In genomic region chrX:104156630-104157529, GRCh38 we compare ENCODE assay signal across 8 cellular contexts. TPM values are rescaled to one million over a fixed set of nuclear protein-coding genes. Genes with fewer than 3 reads are reported as not detected.
DNase-seq lines count a peak whose midpoint lies in the region; ATAC-seq and TF ChIP-seq lines count a peak whose summit lies in the region.

A gene with protein sequence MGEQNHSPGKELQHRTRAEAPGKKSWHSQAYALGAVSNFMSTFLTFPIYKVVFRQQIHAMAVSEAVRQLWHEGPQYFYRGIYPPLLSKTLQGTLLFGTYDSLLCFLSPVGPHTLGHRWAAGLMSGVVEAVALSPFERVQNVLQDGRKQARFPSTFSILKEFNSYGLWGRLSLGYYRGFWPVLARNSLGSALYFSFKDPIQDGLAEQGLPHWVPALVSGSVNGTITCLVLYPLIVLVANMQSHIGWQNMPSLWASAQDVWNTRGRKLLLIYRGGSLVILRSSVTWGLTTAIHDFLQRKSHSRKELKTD (minus strand): TSS chrX:104157009. CDS start chrX:104105257, 51,752 bp downstream.

- TF ChIP-seq CTCF in endothelial cell (IDR thresholded peaks at IDR 0.05; ENCODE audit: unreplicated experiment): no peak

- no peaks in the 10 kb centered on the region for H3K9me3 Mint-ChIP-seq in endothelial cell (ENCODE audit: unreplicated experiment)

- H3K27ac Mint-ChIP-seq in endothelial cell (ENCODE audit: unreplicated experiment): peak within 1 kb of the TSS; percentile 99

- peak within 1 kb of the TSS; percentile 97 for H3K4me3 Mint-ChIP-seq in endothelial cell (ENCODE audit: unreplicated experiment)

- H3K27me3 Mint-ChIP-seq in endothelial cell (ENCODE audit: unreplicated experiment): peaks cover 4% of the 10 kb centered on the region

- peaks cover 4% of the 10 kb centered on the region for H3K4me1 Mint-ChIP-seq in endothelial cell (ENCODE audit: unreplicated experiment)

- H3K36me3 Mint-ChIP-seq in endothelial cell (ENCODE audit: low read depth, unreplicated experiment): no peaks in the 10 kb centered on the region

- peak; percentile 89 for ATAC-seq in GM21360 (IDR thresholded peaks at IDR 0.05; ENCODE audit: unreplicated experiment)

- DNase-seq in COLO829 (ENCODE audit: low spot score) (peak; percentile 67), HT-29 (ENCODE audit: low spot score) (peak; percentile 77), NOMO-1 treated with DMSO at 0.1 percent for 48 hours (lab: John Stamatoyannopoulos, UW; ENCODE audit: unreplicated experiment) (peak; percentile 90), endothelial cell (ENCODE audit: low spot score) (peak; percentile 67), midbrain (lab: John Stamatoyannopoulos, UW) (peak; percentile 84)
- peak; percentile 39 for DNase-seq in activated CD8-positive, alpha-beta memory T cell treated with anti-CD3 and anti-CD28 coated beads, Interleukin-2, amount 50 U/mL, for 24 hours (ENCODE audit: extremely low read depth)
- peak; percentile 43 to 51 for DNase-seq in stimulated activated CD8-positive, alpha-beta memory T cell treated with anti-CD3 and anti-CD28 coated beads, Interleukin-2, amount 100 ng/mL, for 1 hour (ENCODE audit: low read depth in 2 of 2)

RNA-seq across cellular contexts. Expression of the gene that starts here (rescaled TPM):
- total RNA-seq in HT-29 (2014; rRNA removed; shearing (Covaris generic)): 6.5 and 7.4 TPM in 2 replicates
- 4.4 TPM for total RNA-seq in endothelial cell (ENCODE audit: unreplicated experiment)

Comparison
In these comparisons a context has a peak if more than half of its experiments do, and no peak if none do; other contexts are left out.
1. Peak in every context shown above with its lines: DNase-seq and ATAC-seq.
2. DNase-seq: peak in every context shown above with its lines; median percentile 90 in NOMO-1 treated with DMSO at 0.1 percent for 48 hours; 84 in midbrain; 77 in HT-29; 67 in COLO829; 67 in endothelial cell; 47 in stimulated activated CD8-positive, alpha-beta memory T cell treated with anti-CD3 and anti-CD28 coated beads, Interleukin-2, amount 100 ng/mL, for 1 hour; 39 in activated CD8-positive, alpha-beta memory T cell treated with anti-CD3 and anti-CD28 coated beads, Interleukin-2, amount 50 U/mL, for 24 hours.